ENCODE assay signal across 14 cellular contexts in genomic region chr10:80523776-80524175, GRCh38. TPM values are rescaled to one million over a fixed set of nuclear protein-coding genes. Genes with fewer than 3 reads are reported as not detected.
A peak's percentile ranks its signal among the peaks of the same experiment; 100 is the strongest.
DNase-seq lines count a peak whose midpoint lies in the region; ATAC-seq and TF ChIP-seq lines count a peak whose summit lies in the region.
"Had no signal": no experiment of that assay in that cellular context is flagged by ENCODE, and none has a peak within 500 bp of the region (broad histone marks: within the 10 kb centered on the region; RNA-seq: fewer than 3 reads in every experiment).

No MANE protein-coding gene starts in this region.

- no peaks in the 10 kb centered on the region for H3K9me2 ChIP-seq in HCT116 (ENCODE audit: insufficient read depth)

- peaks cover 22% of the 10 kb centered on the region for H3K36me3 Mint-ChIP-seq in CD4-positive, alpha-beta T cell (ENCODE audit: low read depth)

- H3K9ac ChIP-seq in HCT116 (ENCODE audit: low read length): no peak overlapping the region

- H3K4me3 ChIP-seq in HCT116 (replicated peaks in 1 of 2; ENCODE audit: low read depth in 1 of 2, low read length in 2 of 2) (no peak overlapping the region), mucosa of descending colon (no peak overlapping the region)
- H3K4me3 ChIP-seq: suprapubic skin had no signal

- intact Hi-C loops in CD4-positive, alpha-beta T cell (cut with DNase I, micrococcal nuclease): no loop called here
- intact Hi-C loops in HCT116 (cut with micrococcal nuclease) (no loop called here), mucosa of descending colon (cut with DNase I, micrococcal nuclease) (no loop called here)

- peaks cover 64% of the 10 kb centered on the region for H3K4me1 Mint-ChIP-seq in CD4-positive, alpha-beta T cell (ENCODE audit: low read depth)

- H3K27ac Mint-ChIP-seq in CD4-positive, alpha-beta T cell: peak overlapping the region; percentile 81

- H3K9me3 Mint-ChIP-seq in CD4-positive, alpha-beta T cell: no peaks in the 10 kb centered on the region

- no peaks in the 10 kb centered on the region for H3K4me1 ChIP-seq in HCT116 (ENCODE audit: control insufficient read depth in 1 of 2, insufficient read depth in 2 of 2, low read length in 2 of 2)
- H3K4me1 ChIP-seq in mucosa of descending colon (ENCODE audit: low read depth): no peaks in the 10 kb centered on the region

- H3K4me2 ChIP-seq in HCT116 (ENCODE audit: low read length): no peak overlapping the region

- no peak overlapping the region for H3K4me3 Mint-ChIP-seq in CD4-positive, alpha-beta T cell

- no peak for DNase-seq in CD4-positive, alpha-beta T cell
- DNase-seq in HCT116 (ENCODE audit: low read depth, low spot score) (no peak), caudate nucleus (lab: John Stamatoyannopoulos, UW) (no peak), mucosa of descending colon (no peak), epidermal melanocyte (ENCODE audit: insufficient read length, low spot score) (no peak), NCI-H187 treated with DMSO at 0.1 percent for 48 hours (lab: John Stamatoyannopoulos, UW) (no peak)
- DNase-seq in effector CD4-positive, alpha-beta T cell: no peak
- DNase-seq: activated T-cell treated with anti-CD3 and anti-CD28 coated beads, Interleukin-2, amount 50 U/mL, for 1 hour; KG1; occipital lobe; SHP77; small intestine had no signal

- CTCF ChIA-PET in CD4-positive, alpha-beta T cell (lab: Charles Lee): interaction anchor here (1.3 kb wide), 1 partner anchor 18 kb away, joined by 3 read pairs; no protein-coding TSS in a partner anchor
- CTCF ChIA-PET in HCT116 (lab: Charles Lee): no interaction called here

- no peak for TF ChIP-seq CTCF in CD4-positive, alpha-beta T cell (IDR thresholded peaks at IDR 0.05)
- no peak for TF ChIP-seq CTCF in HCT116 (IDR thresholded peaks at IDR 0.05 in 2 of 3, conservative IDR thresholded peaks at IDR 0.05 in 1 of 3; ENCODE audit: borderline replicate concordance in 1 of 3, insufficient read depth in 1 of 3, low read depth in 2 of 3, low read length in 2 of 3)
- TF ChIP-seq CTCF in mucosa of descending colon (IDR thresholded peaks at IDR 0.05): no peak

- peaks cover 2 to 3% of the 10 kb centered on the region in 2 experiments; a peak in 2 of 4 replicates for H3K36me3 ChIP-seq in HCT116 (ENCODE audit: control insufficient read depth in 1 of 2, insufficient read depth in 2 of 2, low read length in 2 of 2)
- H3K36me3 ChIP-seq in mucosa of descending colon (ENCODE audit: low read depth): no peaks in the 10 kb centered on the region

- H3K27me3 ChIP-seq in CD4-positive, alpha-beta T cell (ENCODE audit: control insufficient read depth, insufficient read depth, low read length): no peaks in the 10 kb centered on the region
- H3K27me3 ChIP-seq in HCT116 (ENCODE audit: insufficient read depth, low read length): no peaks in the 10 kb centered on the region
- H3K27me3 ChIP-seq: suprapubic skin had no signal

- no peak overlapping the region for H3K27ac ChIP-seq in CD4-positive, alpha-beta T cell (ENCODE audit: low read depth, low read length)
- no peak overlapping the region for H3K27ac ChIP-seq in HCT116 (ENCODE audit: low read depth, low read length)
- peak overlapping the region; percentile 19 for H3K27ac ChIP-seq in caudate nucleus (ENCODE audit: low read depth, low read length)
- H3K27ac ChIP-seq: suprapubic skin had no signal

- no peak for ATAC-seq in CD4-positive, alpha-beta T cell (ENCODE audit: poor library complexity)
- ATAC-seq in HCT116 (peak; percentile 10; the same call in 1 of the 2 replicates), mucosa of descending colon (peak; percentile 4)

- no peaks in the 10 kb centered on the region for H3K79me2 ChIP-seq in HCT116 (ENCODE audit: insufficient read depth, low read length)

- RAD21 ChIA-PET in HCT116 (lab: Charles Lee; ENCODE audit: low non-redundant PET in 1 of 2, low total read pairs in 2 of 2, uncharacterized antibody in 2 of 2, unreplicated experiment in 2 of 2): no interaction called here

- no peaks in the 10 kb centered on the region for H3K27me3 Mint-ChIP-seq in CD4-positive, alpha-beta T cell

- no peak overlapping the region for H2AFZ ChIP-seq in HCT116 (ENCODE audit: low read depth, low read length, poor library complexity, severe bottlenecking)

- H3K9me3 ChIP-seq in CD4-positive, alpha-beta T cell (ENCODE audit: control insufficient read depth, low read length): no peaks in the 10 kb centered on the region
- no peaks in the 10 kb centered on the region for H3K9me3 ChIP-seq in HCT116 (ENCODE audit: control insufficient read depth in 1 of 2, insufficient read depth in 1 of 2, low read depth in 1 of 2, low read length in 2 of 2)
- H3K9me3 ChIP-seq in mucosa of descending colon: no peaks in the 10 kb centered on the region
- H3K9me3 ChIP-seq: suprapubic skin had no signal

- no peak for TF ChIP-seq RAD21 in HCT116 (IDR thresholded peaks at IDR 0.05; ENCODE audit: low read depth)

- BruUV-seq in HCT116 (replicated peaks; lab: Mats Ljungman, UMichigan): no TSS peak

- no peak for TF ChIP-seq POLR2A in HCT116 (IDR thresholded peaks at IDR 0.05; ENCODE audit: borderline replicate concordance, extremely low read depth, insufficient read depth, insufficient read length)

- no peaks in the 10 kb centered on the region for H4K20me1 ChIP-seq in HCT116 (ENCODE audit: insufficient read depth)

- POLR2A ChIA-PET in CD4-positive, alpha-beta T cell (lab: Charles Lee): interaction anchor here (0.7 to 1.6 kb wide), 3 partner anchors 22 to 140 kb away, joined by 3 to 4 read pairs (median 3); no protein-coding TSS in a partner anchor
- POLR2A ChIA-PET in HCT116 (lab: Charles Lee): no interaction called here

TF ChIP-seq in HCT116, 20 proteins besides CTCF, POLR2A, EP300 and RAD21:
- TF ChIP-seq REST (IDR thresholded peaks at IDR 0.05; ENCODE audit: low read depth) (no peak), TCF7L2 (IDR thresholded peaks at IDR 0.05; ENCODE audit: borderline replicate concordance, extremely low read depth, insufficient read depth, insufficient read length) (no peak), CBX3 (IDR thresholded peaks at IDR 0.05; ENCODE audit: low read depth) (no peak)

RNA-seq across cellular contexts. Expression of gene SH2D4B, which starts 13.9 kb away (rescaled TPM):
- under 1 TPM; 0.16 to 0.31 TPM for total RNA-seq in CD4-positive, alpha-beta T cell
- total RNA-seq in HCT116 (2021; ENCODE audit: unreplicated experiment) (0.22 TPM), mucosa of descending colon (not detected)
- 0.04 TPM in 1 of 2 replicates, not detected in the other for polyA plus RNA-seq in HCT116 (2012)
- polyA plus RNA-seq: liver had no signal
